Comparison of ENCODE assay signal across 8 cellular contexts in genomic region chr20:3470627-3471396, GRCh38. TPM values are rescaled to one million over a fixed set of nuclear protein-coding genes. Genes with fewer than 3 reads are reported as not detected.
A peak's percentile ranks its signal among the peaks of the same experiment; 100 is the strongest.
DNase-seq lines count a peak whose midpoint lies in the region; ATAC-seq and TF ChIP-seq lines count a peak whose summit lies in the region.

TSS of gene ATRN (plus strand) at chr20:3471018. CDS start at chr20:3471108, 90 bp downstream.

- intact Hi-C loops in spleen (cut with DNase I; ENCODE audit: low total_unique reads), result no loop called here

- TF ChIP-seq POLR2A in spleen (IDR thresholded peaks at IDR 0.05), result peak in 2 of 3 donors; percentile 32 to 76

- H3K36me3 ChIP-seq in spleen, result no peaks in the 10 kb centered on the region

- peak within 1 kb of the TSS; percentile 87 for H3K4me3 ChIP-seq in AG04449 (ENCODE audit: low read depth, low read length)
- H3K4me3 ChIP-seq in spleen, result peak within 1 kb of the TSS; percentile 76 to 100 (median 96)

- H3K4me1 ChIP-seq in spleen, result peaks cover 22 to 49% (median 30%) of the 10 kb centered on the region in 6 donors

- POLR2A ChIA-PET in AG04449 (lab: Yijun Ruan, JAX), result interaction anchor here (0.6 to 1.4 kb wide), 4 partner anchors 9 to 229 kb away, joined by 3 to 6 read pairs (median 4); no protein-coding TSS in a partner anchor

- CTCF ChIA-PET in AG04449 (lab: Yijun Ruan, JAX), result interaction anchor here (0.9 to 1.9 kb wide), 2 partner anchors 10 to 240 kb away, joined by 3 to 7 read pairs; no protein-coding TSS in a partner anchor

- ATAC-seq in GM18867 (IDR thresholded peaks at IDR 0.05; ENCODE audit: unreplicated experiment) (peak; percentile 89), HG03097 (IDR thresholded peaks at IDR 0.05; ENCODE audit: low FRiP score, unreplicated experiment) (peak; percentile 72)

- DNase-seq in AG04449 (ENCODE audit: low read depth, low spot score) (peak; percentile 19), NCI-H2227 (lab: John Stamatoyannopoulos, UW; ENCODE audit: unreplicated experiment) (peak; percentile 97), iris pigment epithelial cell (ENCODE audit: low read depth) (peak; percentile 93), spleen (peak; percentile 97)
- peak; percentile 67 for DNase-seq in activated CD4-positive, CD25-positive, alpha-beta regulatory T cell treated with anti-CD3 and anti-CD28 coated beads, Interleukin-2, amount 50 U/mL, for 16 hours (ENCODE audit: low read depth, low spot score)
- peak; percentile 78 for DNase-seq in central memory CD4-positive, alpha-beta T cell

- peak within 1 kb of the TSS; percentile 80 to 91 (median 85) for H3K27ac ChIP-seq in spleen

- WGBS in spleen, 5 donors, result 0 to 1% (median 0%) methylated on average over 29 to 95 of the region's 95 CpGs

- no peak for TF ChIP-seq CTCF in AG04449 (IDR thresholded peaks at IDR 0.05; ENCODE audit: insufficient read depth, low read length, missing control alignments)
- TF ChIP-seq CTCF in spleen (IDR thresholded peaks at IDR 0.05 in 8 of 11, conservative IDR thresholded peaks at IDR 0.05 in 3 of 11), result peak in 3 of 11 experiments; percentile 6 to 12 (median 7)

- no peaks in the 10 kb centered on the region for H3K27me3 ChIP-seq in spleen (replicated peaks in 1 of 7)

- no peaks in the 10 kb centered on the region for H3K9me3 ChIP-seq in spleen

RNA-seq across cellular contexts. Expression of gene ATRN, which starts in this region (rescaled TPM):
- total RNA-seq in spleen, result 10 to 100 TPM; 24.6 to 49.9 (median 31.1) TPM
- 1 to 10 TPM; 1.8 to 2.9 (median 2.0) TPM for polyA plus RNA-seq in spleen

Comparison
In these comparisons a context has a peak if more than half of its experiments do, and no peak if none do; other contexts are left out.
1. Peak in every context shown above with its lines: DNase-seq, ATAC-seq, H3K4me3 ChIP-seq and H3K27ac ChIP-seq.
2. DNase-seq: peak in every context shown above with its lines; median percentile 97 in NCI-H2227; 97 in spleen; 93 in iris pigment epithelial cell; 78 in central memory CD4-positive, alpha-beta T cell; 67 in activated CD4-positive, CD25-positive, alpha-beta regulatory T cell treated with anti-CD3 and anti-CD28 coated beads, Interleukin-2, amount 50 U/mL, for 16 hours; 19 in AG04449.